Comparison of ENCODE assay signal across 21 cellular contexts in the genomic region with DNA sequence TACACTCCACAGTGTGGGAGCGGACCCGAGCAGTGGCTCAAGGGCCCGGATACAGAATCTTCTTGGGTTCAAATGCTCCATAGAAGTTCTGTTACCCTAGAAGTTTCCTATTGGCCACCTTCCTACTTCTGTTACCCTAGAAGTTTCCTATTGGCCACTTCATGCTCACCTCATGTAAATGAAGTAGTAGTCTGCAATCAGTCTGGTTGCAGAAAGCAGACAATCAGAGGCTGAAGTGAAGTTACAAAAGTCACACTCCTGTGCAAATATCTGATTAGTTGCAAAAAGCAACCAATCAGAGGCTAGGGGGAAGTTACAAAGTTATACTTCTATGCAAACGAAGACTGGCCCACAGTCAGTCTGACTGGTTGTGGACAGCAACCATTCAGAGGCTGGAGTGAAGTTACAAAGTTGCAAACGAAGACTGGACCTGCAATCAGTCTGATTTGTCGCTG.
DNase-seq lines count a peak whose midpoint lies in the region; ATAC-seq, FAIRE-seq and TF ChIP-seq lines count a peak whose summit lies in the region.
"Had no signal": no experiment of that assay in that cellular context is flagged by ENCODE, and none has a peak within 500 bp of the region (broad histone marks: within the 10 kb centered on the region; RNA-seq: fewer than 3 reads in every experiment).

No MANE protein-coding gene starts in this region.

- no peak overlapping the region for H3K4me2 ChIP-seq in K562 (ENCODE audit: insufficient read depth, low read length)

- WGBS in K562 (ENCODE audit: insufficient coverage, low coverage, missing lambda C conversion rate): 2% methylated on average over 6 of the region's 6 CpGs

- no peak overlapping the region for H3K27ac Mint-ChIP-seq in MCF 10A (ENCODE audit: low read depth, unreplicated experiment)
- H3K27ac Mint-ChIP-seq: activated naive CD8-positive, alpha-beta T cell; activated T-helper 17 cell treated with anti-CD3 and anti-CD28 coated beads, Interleukin-2, amount 50 U/mL, for 72 hours; dendritic cell treated with granulocyte-macrophage colony-stimulating factor and Interleukin-4, amounts not matched to agents 40 ng/mL and 50 ng/mL, for 4 days; memory B cell had no signal

- ATAC-seq in K562: no peak
- ATAC-seq in HG03139 (IDR thresholded peaks at IDR 0.05; ENCODE audit: unreplicated experiment): no peak
- ATAC-seq: activated T-helper 17 cell treated with anti-CD3 and anti-CD28 coated beads, Interleukin-2, amount 50 U/mL, for 72 hours had no signal

- no peaks in the 10 kb centered on the region for H3K9me1 ChIP-seq in K562 (ENCODE audit: control insufficient read depth, insufficient read depth, low read length)

- TF ChIP-seq CTCF in breast epithelium (IDR thresholded peaks at IDR 0.05) (no peak), MCF 10A (IDR thresholded peaks at IDR 0.05; ENCODE audit: unreplicated experiment) (no peak), K562 (IDR thresholded peaks at IDR 0.05 in 2 of 3, conservative IDR thresholded peaks at IDR 0.05 in 1 of 3; ENCODE audit: insufficient read depth in 2 of 3, low read depth in 1 of 3, low read length in 3 of 3) (no peak)

- TF ChIP-seq POLR2A in breast epithelium (IDR thresholded peaks at IDR 0.05) (no peak), K562 (conservative IDR thresholded peaks at IDR 0.05) (no peak)

- H3K4me3 Mint-ChIP-seq in MCF 10A (ENCODE audit: unreplicated experiment): no peak overlapping the region
- H3K4me3 Mint-ChIP-seq: activated naive CD8-positive, alpha-beta T cell; activated T-helper 17 cell treated with anti-CD3 and anti-CD28 coated beads, Interleukin-2, amount 50 U/mL, for 72 hours; dendritic cell treated with granulocyte-macrophage colony-stimulating factor and Interleukin-4, amounts not matched to agents 40 ng/mL and 50 ng/mL, for 4 days; memory B cell had no signal

- no peaks in the 10 kb centered on the region for H3K36me3 Mint-ChIP-seq in MCF 10A (ENCODE audit: insufficient read depth, unreplicated experiment)
- H3K36me3 Mint-ChIP-seq: activated naive CD8-positive, alpha-beta T cell had no signal

- no peak for DNase-seq in breast epithelium (ENCODE audit: low spot score in 2 of 2)
- DNase-seq in MCF 10A (ENCODE audit: unreplicated experiment): no peak
- peak; percentile 12 for DNase-seq in OCI-M1 (lab: John Stamatoyannopoulos, UW)
- no peak for DNase-seq in K562 (ENCODE audit: extremely low read depth in 1 of 4, low spot score in 3 of 4)
- no peak for DNase-seq in stimulated activated CD4-positive, alpha-beta T cell treated with anti-CD3 and anti-CD28 coated beads, Interleukin-2, amount 100 ng/mL, for 24 hours
- no peak for DNase-seq in activated gamma-delta T cell (lab: John Stamatoyannopoulos, UW)
- no peak for DNase-seq in activated T-cell treated with anti-CD3 and anti-CD28 coated beads, Interleukin-2, amount 50 U/mL, for 1 hour
- DNase-seq: activated CD4-positive, alpha-beta T cell treated with anti-CD3 and anti-CD28 coated beads, Interleukin-2, amount 50 U/mL, for 48 hours; activated CD8-positive, alpha-beta memory T cell treated with anti-CD3 and anti-CD28 coated beads, Interleukin-2, amount 50 U/mL, for 4 hours; central memory CD4-positive, alpha-beta T cell; glutamatergic neuron; NCI-H524; nucleus accumbens; upper lobe of left lung had no signal

- H3K27ac ChIP-seq in breast epithelium (no peak overlapping the region), K562 (ENCODE audit: extremely low read depth, low read depth, low read length) (no peak overlapping the region)
- H3K27ac ChIP-seq: upper lobe of left lung had no signal

- no peak for TF ChIP-seq RAD21 in K562 (CRISPR knock-in tag; conservative IDR thresholded peaks at IDR 0.05 in 1 of 2, IDR thresholded peaks at IDR 0.05 in 1 of 2)

- CTCF ChIA-PET in MCF 10A (lab: Yijun Ruan, JAX): no interaction called here
- CTCF ChIA-PET in K562 (lab: Yijun Ruan, JAX; ENCODE audit: low intra/inter-chr PET ratio): no interaction called here

- H2AFZ ChIP-seq in K562 (ENCODE audit: low read depth, low read length): no peak overlapping the region

- H3K36me3 ChIP-seq in breast epithelium (no peaks in the 10 kb centered on the region), K562 (ENCODE audit: control insufficient read depth, insufficient read depth, low read length) (no peaks in the 10 kb centered on the region)
- H3K36me3 ChIP-seq: upper lobe of left lung had no signal

- peak overlapping the region in 2 of 3 donors; percentile 2 to 23 for H3K4me3 ChIP-seq in breast epithelium
- no peak overlapping the region for H3K4me3 ChIP-seq in K562
- H3K4me3 ChIP-seq: upper lobe of left lung had no signal

- no peaks in the 10 kb centered on the region for H3K27me3 ChIP-seq in breast epithelium
- no peaks in the 10 kb centered on the region for H3K27me3 ChIP-seq in K562 (ENCODE audit: control insufficient read depth in 2 of 2, insufficient read depth in 2 of 2, low read length in 2 of 2)
- H3K27me3 ChIP-seq: upper lobe of left lung had no signal

- intact Hi-C loops in breast epithelium (cut with DNase I; ENCODE audit: low total_unique reads) (no loop called here), MCF 10A (cut with micrococcal nuclease) (no loop called here), K562 (cut with micrococcal nuclease) (no loop called here)

- no peaks in the 10 kb centered on the region for H3K27me3 Mint-ChIP-seq in MCF 10A (ENCODE audit: insufficient read depth, unreplicated experiment)
- H3K27me3 Mint-ChIP-seq: activated naive CD8-positive, alpha-beta T cell; dendritic cell treated with granulocyte-macrophage colony-stimulating factor and Interleukin-4, amounts not matched to agents 40 ng/mL and 50 ng/mL, for 4 days; memory B cell had no signal

- BruUV-seq in MCF 10A (replicated peaks; lab: Mats Ljungman, UMichigan) (no TSS peak), K562 (replicated peaks; lab: Mats Ljungman, UMichigan) (no TSS peak)

- no peaks in the 10 kb centered on the region for H4K20me1 ChIP-seq in K562 (replicated peaks; ENCODE audit: control insufficient read depth, insufficient read depth, low read length)

- FAIRE-seq in K562 (lab: Jason Lieb, UNC): no peak
- FAIRE-seq: A204.1, astrocyte had no signal

- H3K9me3 ChIP-seq in breast epithelium: peaks cover 5 to 28% of the 10 kb centered on the region in 2 donors
- no peaks in the 10 kb centered on the region for H3K9me3 ChIP-seq in K562 (replicated peaks; ENCODE audit: control insufficient read depth, insufficient read depth, low read depth, low read length)

- H3K9ac ChIP-seq in K562 (ENCODE audit: insufficient read depth in 1 of 2, low read depth in 2 of 2, low read length in 2 of 2): no peak overlapping the region

- H3K79me2 ChIP-seq in K562 (ENCODE audit: control insufficient read depth, insufficient read depth, low read length): no peaks in the 10 kb centered on the region

- no peak for TF ChIP-seq EP300 in K562 (IDR thresholded peaks at IDR 0.05; ENCODE audit: low read length)

- in situ Hi-C loops in K562 (cut with MboI): no loop called here

- H3K4me1 ChIP-seq in breast epithelium (no peaks in the 10 kb centered on the region), K562 (replicated peaks in 1 of 2; ENCODE audit: control insufficient read depth in 2 of 2, insufficient read depth in 2 of 2, low read length in 2 of 2) (no peaks in the 10 kb centered on the region)
- H3K4me1 ChIP-seq: upper lobe of left lung had no signal

- H3K4me1 Mint-ChIP-seq in MCF 10A (ENCODE audit: insufficient read depth, unreplicated experiment): no peaks in the 10 kb centered on the region
- H3K4me1 Mint-ChIP-seq: activated T-helper 17 cell treated with anti-CD3 and anti-CD28 coated beads, Interleukin-2, amount 50 U/mL, for 72 hours; memory B cell had no signal

- POLR2A ChIA-PET in MCF 10A (lab: Yijun Ruan, JAX): no interaction called here
- POLR2A ChIA-PET in K562 (lab: Yijun Ruan, JAX): no interaction called here

- peaks cover 26% of the 10 kb centered on the region for H3K9me3 Mint-ChIP-seq in MCF 10A (ENCODE audit: unreplicated experiment)

TF ChIP-seq in K562, 482 proteins besides CTCF, POLR2A, EP300 and RAD21:
- TF ChIP-seq RNF2 (IDR thresholded peaks at IDR 0.05): no peak
- TF ChIP-seq, protein P1, sequence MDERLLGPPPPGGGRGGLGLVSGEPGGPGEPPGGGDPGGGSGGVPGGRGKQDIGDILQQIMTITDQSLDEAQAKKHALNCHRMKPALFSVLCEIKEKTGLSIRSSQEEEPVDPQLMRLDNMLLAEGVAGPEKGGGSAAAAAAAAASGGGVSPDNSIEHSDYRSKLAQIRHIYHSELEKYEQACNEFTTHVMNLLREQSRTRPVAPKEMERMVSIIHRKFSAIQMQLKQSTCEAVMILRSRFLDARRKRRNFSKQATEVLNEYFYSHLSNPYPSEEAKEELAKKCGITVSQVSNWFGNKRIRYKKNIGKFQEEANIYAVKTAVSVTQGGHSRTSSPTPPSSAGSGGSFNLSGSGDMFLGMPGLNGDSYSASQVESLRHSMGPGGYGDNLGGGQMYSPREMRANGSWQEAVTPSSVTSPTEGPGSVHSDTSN (CRISPR knock-in tag; IDR thresholded peaks at IDR 0.05; ENCODE audit: low read depth): no peak
- TF ChIP-seq, protein P1 (tag; conservative IDR thresholded peaks at IDR 0.05; ENCODE audit: low read depth): 0 out of 2 replicates have a peak, but pooled peaks have one; percentile 17
- no peak for TF ChIP-seq STAT5A (IDR thresholded peaks at IDR 0.05; ENCODE audit: borderline replicate concordance, low read length)
- peak; percentile 2 for TF ChIP-seq NFYB (IDR thresholded peaks at IDR 0.05; ENCODE audit: extremely low read depth, insufficient read length)
- no peak for TF ChIP-seq HIVEP1 (CRISPR knock-in tag; IDR thresholded peaks at IDR 0.05)
- TF ChIP-seq, protein P2, sequence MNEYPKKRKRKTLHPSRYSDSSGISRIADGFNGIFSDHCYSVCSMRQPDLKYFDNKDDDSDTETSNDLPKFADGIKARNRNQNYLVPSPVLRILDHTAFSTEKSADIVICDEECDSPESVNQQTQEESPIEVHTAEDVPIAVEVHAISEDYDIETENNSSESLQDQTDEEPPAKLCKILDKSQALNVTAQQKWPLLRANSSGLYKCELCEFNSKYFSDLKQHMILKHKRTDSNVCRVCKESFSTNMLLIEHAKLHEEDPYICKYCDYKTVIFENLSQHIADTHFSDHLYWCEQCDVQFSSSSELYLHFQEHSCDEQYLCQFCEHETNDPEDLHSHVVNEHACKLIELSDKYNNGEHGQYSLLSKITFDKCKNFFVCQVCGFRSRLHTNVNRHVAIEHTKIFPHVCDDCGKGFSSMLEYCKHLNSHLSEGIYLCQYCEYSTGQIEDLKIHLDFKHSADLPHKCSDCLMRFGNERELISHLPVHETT (CRISPR knock-in tag; conservative IDR thresholded peaks at IDR 0.05 in 1 of 2, IDR thresholded peaks at IDR 0.05 in 1 of 2): no peak
- no peak for TF ChIP-seq ZNF695 (CRISPR knock-in tag; IDR thresholded peaks at IDR 0.05)
